Comparison of ENCODE assay signal across 14 cellular contexts in genomic region chr2:47026738-47027531, GRCh38.
A peak's percentile ranks its signal among the peaks of the same experiment; 100 is the strongest.
DNase-seq lines count a peak whose midpoint lies in the region; ATAC-seq and TF ChIP-seq lines count a peak whose summit lies in the region.
"Had no signal": no experiment of that assay in that cellular context is flagged by ENCODE, and none has a peak within 500 bp of the region (broad histone marks: within the 10 kb centered on the region; RNA-seq: fewer than 3 reads in every experiment).

No MANE protein-coding gene starts in this region.

- H3K27ac ChIP-seq in suprapubic skin = peak overlapping the region; percentile 34
- H3K27ac ChIP-seq: colonic mucosa had no signal

- H3K27me3 ChIP-seq in suprapubic skin = no peaks in the 10 kb centered on the region
- H3K27me3 ChIP-seq: colonic mucosa had no signal

- TF ChIP-seq CTCF in suprapubic skin (IDR thresholded peaks at IDR 0.05) = no peak

- no peaks in the 10 kb centered on the region for H3K9me3 ChIP-seq in suprapubic skin
- H3K9me3 ChIP-seq: colonic mucosa had no signal

- WGBS in suprapubic skin = 47% methylated on average over 9 of the region's 9 CpGs

- H3K36me3 ChIP-seq in suprapubic skin = peaks cover 82% of the 10 kb centered on the region
- H3K36me3 ChIP-seq: colonic mucosa had no signal

- DNase-seq in NCI-H226 (peak; percentile 68), cerebellum (ENCODE audit: low spot score) (peak; percentile 79), kidney glomerular epithelial cell (lab: John Stamatoyannopoulos, UW) (peak; percentile 20), suprapubic skin (ENCODE audit: low spot score in 2 of 2) (no peak)
- DNase-seq in stimulated activated CD4-positive, alpha-beta T cell treated with anti-CD3 and anti-CD28 coated beads, Interleukin-2, amount 100 ng/mL, for 24 hours = no peak
- DNase-seq: CD4-positive, alpha-beta T cell; colonic mucosa; PC-3; stimulated activated CD4-positive, alpha-beta T cell treated with anti-CD3 and anti-CD28 coated beads, Interleukin-1b, Interleukin-23, amount 100 ng/mL, for 48 hours; stimulated activated CD8-positive, alpha-beta memory T cell treated with anti-CD3 and anti-CD28 coated beads, Interleukin-4, amount 100 ng/mL, for 48 hours; SW 1271 had no signal

- no peak for ATAC-seq in GM21515 (IDR thresholded peaks at IDR 0.05; ENCODE audit: unreplicated experiment)
- ATAC-seq in GM18907 (IDR thresholded peaks at IDR 0.05; ENCODE audit: unreplicated experiment) = no peak
- ATAC-seq: GM12878, PC-3 had no signal

- H3K4me3 ChIP-seq in suprapubic skin = no peak overlapping the region
- H3K4me3 ChIP-seq: colonic mucosa, GM12878 had no signal

- no peak for TF ChIP-seq POLR2A in suprapubic skin (IDR thresholded peaks at IDR 0.05)

- TF ChIP-seq EP300 in suprapubic skin (IDR thresholded peaks at IDR 0.05) = no peak

- H3K4me1 ChIP-seq in suprapubic skin = peaks cover 24% of the 10 kb centered on the region
- H3K4me1 ChIP-seq: colonic mucosa had no signal

Comparison
In these comparisons a context has a peak if more than half of its experiments do, and no peak if none do; other contexts are left out.
1. DNase-seq: peak in NCI-H226 (single experiment), cerebellum (single experiment) and kidney glomerular epithelial cell (single experiment); none in suprapubic skin (0 of 2) and stimulated activated CD4-positive, alpha-beta T cell treated with anti-CD3 and anti-CD28 coated beads, Interleukin-2, amount 100 ng/mL, for 24 hours (0 of 2).